Comparison of ENCODE assay signal across 30 cellular contexts in genomic region chr11:111407652-111408051, GRCh38. TPM values are rescaled to one million over a fixed set of nuclear protein-coding genes. Genes with fewer than 3 reads are reported as not detected.
"Had no signal": no experiment of that assay in that cellular context is flagged by ENCODE, and none has a peak within 500 bp of the region (broad histone marks: within the 10 kb centered on the region; RNA-seq: fewer than 3 reads in every experiment).

No MANE protein-coding gene starts in this region.

- H2AFZ ChIP-seq: PC-9 had no signal

- H3K9ac ChIP-seq: KMS-11 had no signal

- H3K27ac ChIP-seq: ascending aorta, body of pancreas, KMS-11, PC-9 had no signal

- ATAC-seq: activated naive CD4-positive, alpha-beta T cell treated with anti-CD3 and anti-CD28 coated beads, Interleukin-2, amount 50 U/mL, for 72 hours; activated naive CD8-positive, alpha-beta T cell treated with anti-CD3 and anti-CD28 coated beads, Interleukin-2, amount 50 U/mL, for 24 hours; activated T-cell treated with anti-CD3 and anti-CD28 coated beads, Interleukin-2, amount 50 U/mL, for 4 hours; body of pancreas; T-cell had no signal

- FAIRE-seq: bronchial epithelial cell had no signal

- H3K4me1 ChIP-seq: ascending aorta had no signal

- H3K36me3 Mint-ChIP-seq: activated CD4-positive, alpha-beta memory T cell treated with anti-CD3 and anti-CD28 coated beads for 36 hours; T-cell had no signal

- DNase-seq: activated CD4-positive, alpha-beta memory T cell treated with anti-CD3 and anti-CD28 coated beads for 36 hours; activated CD4-positive, alpha-beta T cell treated with anti-CD3 and anti-CD28 coated beads, Interleukin-2, amount 10 ng/mL, durations not matched to agents 7 days and 5 days; activated CD4-positive, CD25-positive, alpha-beta regulatory T cell; activated CD8-positive, alpha-beta memory T cell treated with anti-CD3 and anti-CD28 coated beads for 24 hours; activated effector memory CD4-positive, alpha-beta T cell treated with anti-CD3 and anti-CD28 coated beads, Interleukin-2, amount 50 U/mL, for 16 hours; activated naive CD4-positive, alpha-beta T cell treated with Interleukin-2 at 50 U/mL for 16 hours; activated naive CD8-positive, alpha-beta T cell treated with anti-CD3 and anti-CD28 coated beads, Interleukin-2, amount 50 U/mL, for 24 hours; activated T-cell treated with anti-CD3 and anti-CD28 coated beads, Interleukin-2, amount 50 U/mL, for 4 hours; amniotic stem cell; body of pancreas; central memory CD4-positive, alpha-beta T cell; MG63; MV-4-11; NCI-H1092 treated with DMSO at 0.1 percent for 48 hours; NCI-H1417 treated with DMSO at 0.1 percent for 48 hours; NCI-H1694; NCI-H2029 treated with DMSO at 0.1 percent for 48 hours; NCI-H345; NCI-H510A; NCI-H526 treated with DMSO at 0.1 percent for 48 hours; NK-92 treated with Interleukin-12 subunit alpha and Interleukin-12 subunit beta, amount 100 ng/mL, for 24 hours; PC-9; SHP77 treated with DMSO at 0.1 percent for 48 hours; T-cell; T-helper 2 cell; T1000 had no signal

- H3K4me2 ChIP-seq: KMS-11, PC-9 had no signal

- H3K27ac Mint-ChIP-seq: activated CD4-positive, alpha-beta memory T cell treated with anti-CD3 and anti-CD28 coated beads for 36 hours; activated CD4-positive, alpha-beta T cell treated with anti-CD3 and anti-CD28 coated beads, Interleukin-2, amount 10 ng/mL, durations not matched to agents 7 days and 5 days; activated naive CD8-positive, alpha-beta T cell treated with anti-CD3 and anti-CD28 coated beads, Interleukin-2, amount 50 U/mL, for 24 hours; T-cell had no signal

- H3K9me3 ChIP-seq: ascending aorta, body of pancreas, MG63 had no signal

- H3K27me3 ChIP-seq: ascending aorta, body of pancreas, MG63 had no signal

- H3K4me3 ChIP-seq: ascending aorta, body of pancreas, MG63, PC-9 had no signal

- H3K27me3 Mint-ChIP-seq: activated CD4-positive, alpha-beta memory T cell treated with anti-CD3 and anti-CD28 coated beads for 36 hours; activated CD4-positive, alpha-beta T cell treated with anti-CD3 and anti-CD28 coated beads, Interleukin-2, amount 10 ng/mL, durations not matched to agents 7 days and 5 days; activated naive CD8-positive, alpha-beta T cell treated with anti-CD3 and anti-CD28 coated beads, Interleukin-2, amount 50 U/mL, for 24 hours; T-cell had no signal

- H3K36me3 ChIP-seq: ascending aorta, MG63 had no signal

- H3K4me3 Mint-ChIP-seq: activated CD4-positive, alpha-beta memory T cell treated with anti-CD3 and anti-CD28 coated beads for 36 hours; activated CD4-positive, alpha-beta T cell treated with anti-CD3 and anti-CD28 coated beads, Interleukin-2, amount 10 ng/mL, durations not matched to agents 7 days and 5 days; activated naive CD8-positive, alpha-beta T cell treated with anti-CD3 and anti-CD28 coated beads, Interleukin-2, amount 50 U/mL, for 24 hours; activated T-cell treated with anti-CD3 and anti-CD28 coated beads, Interleukin-2, amount 50 U/mL, for 4 hours; T-cell had no signal

RNA-seq across cellular contexts. Expression of gene POU2AF1, which starts 28.6 kb away (rescaled TPM):
- total RNA-seq: bronchial epithelial cell had no signal
